ENCODE assay signal across 8 cellular contexts in genomic region chr5:169581580-169582227, GRCh38. TPM values are rescaled to one million over a fixed set of nuclear protein-coding genes. Genes with fewer than 3 reads are reported as not detected.
A peak's percentile ranks its signal among the peaks of the same experiment; 100 is the strongest.
DNase-seq lines count a peak whose midpoint lies in the region; ATAC-seq and TF ChIP-seq lines count a peak whose summit lies in the region.

No MANE protein-coding gene starts in this region.

- 11 to 14% (median 12%) methylated on average over 6 of the region's 6 CpGs for WGBS in adrenal gland, 4 donors
- WGBS in right cardiac atrium, result 21% methylated on average over 6 of the region's 6 CpGs
- 25 to 39% (median 27%) methylated on average over 6 of the region's 6 CpGs for WGBS in spleen, 5 donors

- DNase-seq in DMS114 treated with DMSO at 0.1 percent for 48 hours (lab: John Stamatoyannopoulos, UW; ENCODE audit: unreplicated experiment) (peak; percentile 30), HuH-7.5 (ENCODE audit: low spot score) (peak; percentile 13), SW480 (ENCODE audit: low spot score) (peak; percentile 70), adrenal gland (peak; percentile 67 to 86 (median 80)), right cardiac atrium (peak in 2 of 3 donors; percentile 32 to 47), spleen (no peak), occipital lobe (lab: John Stamatoyannopoulos, UW) (no peak)

- H3K27ac ChIP-seq in adrenal gland (peak overlapping the region in 2 of 5 donors; percentile 76 to 79), right cardiac atrium (ENCODE audit: low read length) (no peak overlapping the region), spleen (no peak overlapping the region)

- TF ChIP-seq CTCF in adrenal gland (IDR thresholded peaks at IDR 0.05) (peak; percentile 71 to 93 (median 84)), spleen (IDR thresholded peaks at IDR 0.05 in 8 of 11, conservative IDR thresholded peaks at IDR 0.05 in 3 of 11) (peak; percentile 48 to 82 (median 78))

- ATAC-seq in GM21381 (IDR thresholded peaks at IDR 0.05; ENCODE audit: unreplicated experiment) (peak; percentile 42), right cardiac atrium (peak; percentile 50 to 70)

- no peaks in the 10 kb centered on the region for H3K27me3 ChIP-seq in adrenal gland
- no peaks in the 10 kb centered on the region for H3K27me3 ChIP-seq in right cardiac atrium (ENCODE audit: control insufficient read depth, insufficient read depth)
- H3K27me3 ChIP-seq in spleen (replicated peaks in 1 of 7), result peaks cover 0 to under 1% (median 0%) of the 10 kb centered on the region in 7 donors

- TF ChIP-seq POLR2A in adrenal gland (IDR thresholded peaks at IDR 0.05) (no peak), spleen (IDR thresholded peaks at IDR 0.05) (no peak)

- H3K4me3 ChIP-seq in adrenal gland, result no peak overlapping the region
- H3K4me3 ChIP-seq in right cardiac atrium (ENCODE audit: low read length), result no peak overlapping the region
- no peak overlapping the region for H3K4me3 ChIP-seq in spleen

- H3K36me3 ChIP-seq in adrenal gland (replicated peaks in 1 of 2) (no peaks in the 10 kb centered on the region), spleen (no peaks in the 10 kb centered on the region)

- H3K4me1 ChIP-seq in adrenal gland (replicated peaks in 1 of 2), result peaks cover 0 to 25% of the 10 kb centered on the region in 2 donors
- H3K4me1 ChIP-seq in right cardiac atrium (ENCODE audit: control insufficient read depth, insufficient read depth, low read length), result no peaks in the 10 kb centered on the region
- H3K4me1 ChIP-seq in spleen, result peaks cover 0 to 31% (median 19%) of the 10 kb centered on the region in 6 donors

- intact Hi-C loops in adrenal gland (cut with DNase I), result no loop called here
- intact Hi-C loops in right cardiac atrium (cut with DNase I), result no loop called here
- intact Hi-C loops in spleen (cut with DNase I; ENCODE audit: low total_unique reads), result loop anchor here (10.0 kb wide), 2 partner anchors 597 to 907 kb away; no protein-coding TSS in a partner anchor

- no peaks in the 10 kb centered on the region for H3K9me3 ChIP-seq in adrenal gland (replicated peaks in 1 of 3)
- no peaks in the 10 kb centered on the region for H3K9me3 ChIP-seq in right cardiac atrium (ENCODE audit: control insufficient read depth, low read length)
- no peaks in the 10 kb centered on the region for H3K9me3 ChIP-seq in spleen

RNA-seq across cellular contexts. Expression of gene SPDL1, which starts 1.9 kb away (rescaled TPM):
- total RNA-seq in adrenal gland (10 to 100 TPM in 1 of 8 donors, 1 to 10 TPM in 6, under 1 TPM in 1; 0.72 to 11.6 (median 6.5) TPM), right cardiac atrium (1 to 10 TPM; 4.4 to 5.9 (median 5.3) TPM), spleen (10 to 100 TPM in 6 of 7 donors, 1 to 10 TPM in 1; 9.0 to 15.7 (median 12.2) TPM), occipital lobe (18.6 TPM)
- polyA plus RNA-seq in adrenal gland (10 to 100 TPM in 1 of 3 donors, 1 to 10 TPM in 2; 2.8 to 15.4 (median 5.5) TPM), right cardiac atrium (2.6 TPM), spleen (1 to 10 TPM; 5.2 to 7.4 (median 5.4) TPM)

RNA-seq across cellular contexts. Expression of gene DOCK2, which starts 55.4 kb away (rescaled TPM):
- total RNA-seq in adrenal gland (10 to 100 TPM; 18.3 to 59.5 (median 24.3) TPM), right cardiac atrium (10 to 100 TPM in 2 of 4 donors, 1 to 10 TPM in 2; 4.7 to 14.2 (median 10.6) TPM), spleen (100 to 1,000 TPM; 179 to 321 (median 217) TPM), occipital lobe (6.4 TPM)
- polyA plus RNA-seq in adrenal gland (10 to 100 TPM in 1 of 3 donors, 1 to 10 TPM in 2; 3.3 to 10.9 (median 4.2) TPM), right cardiac atrium (1.00 TPM), spleen (10 to 100 TPM; 30.6 to 48.6 (median 39.6) TPM)

Comparison
In these comparisons a context has a peak if more than half of its experiments do, and no peak if none do; other contexts are left out.
1. DNase-seq: peak in DMS114 treated with DMSO at 0.1 percent for 48 hours (single experiment), HuH-7.5 (single experiment), SW480 (single experiment), adrenal gland (7 of 7) and right cardiac atrium (2 of 3); none in spleen (single experiment) and occipital lobe (single experiment).